8 cellular contexts compared by ENCODE assay signal in genomic region chr18:63155169-63155852, GRCh38.
A peak's percentile ranks its signal among the peaks of the same experiment; 100 is the strongest.
DNase-seq lines count a peak whose midpoint lies in the region; ATAC-seq and TF ChIP-seq lines count a peak whose summit lies in the region.

No MANE protein-coding gene starts in this region.

- H3K4me1 ChIP-seq in endodermal cell (ENCODE audit: control insufficient read depth, insufficient read depth, low read length) (no peaks in the 10 kb centered on the region), stomach (peaks cover 0 to 22% (median 16%) of the 10 kb centered on the region in 4 donors)

- TF ChIP-seq CTCF in endodermal cell (conservative IDR thresholded peaks at IDR 0.05) (peak; percentile 85), stomach (IDR thresholded peaks at IDR 0.05) (peak in 5 of 7 experiments; percentile 64 to 82 (median 67))

- WGBS in endodermal cell (ENCODE audit: insufficient coverage in 1 of 2, insufficient read length in 1 of 2), 2 experiments, result 65 to 80% methylated on average over 7 to 23 of the region's 23 CpGs
- 26 to 53% (median 40%) methylated on average over 23 of the region's 23 CpGs for WGBS in stomach, 5 donors

- intact Hi-C loops in stomach (cut with DNase I; ENCODE audit: low total_unique reads), result no loop called here

- no peaks in the 10 kb centered on the region for H3K36me3 Mint-ChIP-seq in endodermal cell (ENCODE audit: low read depth)
- no peaks in the 10 kb centered on the region for H3K36me3 Mint-ChIP-seq in natural killer cell treated with Interleukin-12 subunit alpha and Interleukin-12 subunit beta and Interleukin-15 and Interleukin-18, amount 100 ng/mL, for 72 hours

- H3K27ac ChIP-seq in endodermal cell (ENCODE audit: low read depth, low read length), result no peak overlapping the region
- H3K27ac ChIP-seq in stomach, result peak overlapping the region in 2 of 5 donors; percentile 52 to 83

- TF ChIP-seq POLR2A in stomach (IDR thresholded peaks at IDR 0.05), result no peak

- peaks cover 10% of the 10 kb centered on the region for H3K4me1 Mint-ChIP-seq in endodermal cell
- peaks cover 79 to 97% of the 10 kb centered on the region in 2 donors for H3K4me1 Mint-ChIP-seq in natural killer cell treated with Interleukin-12 subunit alpha and Interleukin-12 subunit beta and Interleukin-15 and Interleukin-18, amount 100 ng/mL, for 72 hours (ENCODE audit: low read depth in 2 of 2)

- DNase-seq in AG20443 (ENCODE audit: low spot score), result peak; percentile 59
- peak; percentile 98 for DNase-seq in NCI-H510A (lab: John Stamatoyannopoulos, UW)
- peak; percentile 56 to 62 for DNase-seq in activated CD8-positive, alpha-beta memory T cell treated with anti-CD3 and anti-CD28 coated beads for 1 hour (ENCODE audit: extremely low read depth in 1 of 2, low read depth in 1 of 2)
- DNase-seq in endodermal cell, result peak; percentile 98
- DNase-seq in natural killer cell treated with Interleukin-12 subunit alpha and Interleukin-12 subunit beta and Interleukin-15 and Interleukin-18, amount 100 ng/mL, for 72 hours (ENCODE audit: low spot score), result peak; percentile 91
- DNase-seq in stomach, result peak; percentile 76

- peak; percentile 45 for ATAC-seq in GM19043 (IDR thresholded peaks at IDR 0.05; ENCODE audit: low read depth, unreplicated experiment)
- ATAC-seq in HG03342 (IDR thresholded peaks at IDR 0.05; ENCODE audit: unreplicated experiment), result peak; percentile 35
- peak; percentile 87 to 88 for ATAC-seq in natural killer cell treated with Interleukin-12 subunit alpha and Interleukin-12 subunit beta and Interleukin-15 and Interleukin-18, amount 100 ng/mL, for 72 hours

- H3K4me3 Mint-ChIP-seq in endodermal cell, result no peak overlapping the region
- peak overlapping the region; percentile 81 for H3K4me3 Mint-ChIP-seq in natural killer cell treated with Interleukin-12 subunit alpha and Interleukin-12 subunit beta and Interleukin-15 and Interleukin-18, amount 100 ng/mL, for 72 hours

- H3K4me3 ChIP-seq in endodermal cell (ENCODE audit: low read length) (no peak overlapping the region), stomach (peak overlapping the region in 3 of 4 donors; percentile 14 to 34 (median 15))

- peaks cover 18% of the 10 kb centered on the region for H3K27me3 Mint-ChIP-seq in endodermal cell (ENCODE audit: insufficient read depth)
- H3K27me3 Mint-ChIP-seq in natural killer cell treated with Interleukin-12 subunit alpha and Interleukin-12 subunit beta and Interleukin-15 and Interleukin-18, amount 100 ng/mL, for 72 hours, result no peaks in the 10 kb centered on the region

- no peak for TF ChIP-seq EP300 in stomach (IDR thresholded peaks at IDR 0.05)

- H3K9me3 Mint-ChIP-seq in endodermal cell, result no peaks in the 10 kb centered on the region
- no peaks in the 10 kb centered on the region for H3K9me3 Mint-ChIP-seq in natural killer cell treated with Interleukin-12 subunit alpha and Interleukin-12 subunit beta and Interleukin-15 and Interleukin-18, amount 100 ng/mL, for 72 hours

- H3K36me3 ChIP-seq in endodermal cell (ENCODE audit: control insufficient read depth, insufficient read depth, low read length) (no peaks in the 10 kb centered on the region), stomach (no peaks in the 10 kb centered on the region)

- H3K27me3 ChIP-seq in endodermal cell (ENCODE audit: control insufficient read depth, insufficient read depth, low read length, poor library complexity, severe bottlenecking), result peaks cover 5% of the 10 kb centered on the region
- H3K27me3 ChIP-seq in stomach, result no peaks in the 10 kb centered on the region

- H3K9me3 ChIP-seq in endodermal cell (ENCODE audit: control insufficient read depth, low read length), result no peaks in the 10 kb centered on the region
- no peaks in the 10 kb centered on the region for H3K9me3 ChIP-seq in stomach

- no peak overlapping the region for H3K27ac Mint-ChIP-seq in endodermal cell
- peak overlapping the region; percentile 95 to 99 for H3K27ac Mint-ChIP-seq in natural killer cell treated with Interleukin-12 subunit alpha and Interleukin-12 subunit beta and Interleukin-15 and Interleukin-18, amount 100 ng/mL, for 72 hours

- no peak overlapping the region for H3K9ac ChIP-seq in endodermal cell (ENCODE audit: extremely low read depth, low read length, poor library complexity, severe bottlenecking)

Comparison
In these comparisons a context has a peak if more than half of its experiments do, and no peak if none do; other contexts are left out.
1. ATAC-seq: peak in every context shown above with its lines; median percentile 88 in natural killer cell treated with Interleukin-12 subunit alpha and Interleukin-12 subunit beta and Interleukin-15 and Interleukin-18, amount 100 ng/mL, for 72 hours; 45 in GM19043; 35 in HG03342.